In the genomic region with DNA sequence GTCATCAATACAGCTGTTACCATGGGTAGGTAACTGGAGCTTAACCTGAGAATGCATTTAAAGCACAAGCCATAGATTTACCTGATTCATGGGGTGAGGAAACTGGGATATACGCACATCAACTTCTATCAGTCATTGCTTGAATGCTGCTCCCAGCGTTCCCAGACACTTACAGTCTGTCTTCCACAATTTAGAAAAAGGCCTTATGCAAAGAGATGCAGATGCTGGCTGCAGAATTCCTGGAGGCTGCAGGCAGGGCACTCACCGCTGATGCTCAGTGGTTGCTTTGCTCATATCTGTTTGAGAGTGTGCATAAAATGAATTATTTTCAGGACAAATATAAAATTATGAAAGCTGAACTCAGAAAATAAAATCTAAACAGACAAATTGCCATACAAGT, we compare ENCODE assay signal across 27 cellular contexts.
"Had no signal": no experiment of that assay in that cellular context is flagged by ENCODE, and none has a peak within 500 bp of the region (broad histone marks: within the 10 kb centered on the region; RNA-seq: fewer than 3 reads in every experiment).

No MANE protein-coding gene starts in this region.

- H3K4me1 Mint-ChIP-seq: activated B cell treated with CpG ODN at 0.5 μM for 24 hours; activated CD4-positive, alpha-beta T cell treated with anti-CD3 and anti-CD28 coated beads, Interleukin-2, amount 10 ng/mL, durations not matched to agents 7 days and 5 days; brain had no signal

- ATAC-seq: activated T-cell treated with anti-CD3 and anti-CD28 coated beads, Interleukin-2, amount 50 U/mL, for 4 hours had no signal

- H3K4me3 ChIP-seq: Peyer's patch, SJCRH30 had no signal

- FAIRE-seq: astrocyte had no signal

- H3K4me3 Mint-ChIP-seq: activated B cell treated with CpG ODN at 0.5 μM for 24 hours; activated CD4-positive, alpha-beta memory T cell treated with anti-CD3 and anti-CD28 coated beads for 36 hours; activated CD4-positive, alpha-beta T cell treated with anti-CD3 and anti-CD28 coated beads, Interleukin-2, amount 10 ng/mL, durations not matched to agents 7 days and 5 days; activated naive CD4-positive, alpha-beta T cell treated with anti-CD3 and anti-CD28 coated beads for 36 hours; activated naive CD8-positive, alpha-beta T cell; activated T-cell treated with anti-CD3 and anti-CD28 coated beads, Interleukin-2, amount 50 U/mL, for 4 hours; brain; T-helper 1 cell treated with Interleukin-12 subunit alpha and Interleukin-12 subunit beta and Interleukin-4 antibody, amounts not matched to agents 30 μg/mL and 1 μg/mL, for 36 hours had no signal

- H3K36me3 Mint-ChIP-seq: activated CD4-positive, alpha-beta memory T cell treated with anti-CD3 and anti-CD28 coated beads for 36 hours; activated naive CD8-positive, alpha-beta T cell; brain had no signal

- H3K36me3 ChIP-seq: Peyer's patch, SJCRH30 had no signal

- H3K27ac Mint-ChIP-seq: activated B cell treated with CpG ODN at 0.5 μM for 24 hours; activated CD4-positive, alpha-beta memory T cell treated with anti-CD3 and anti-CD28 coated beads for 36 hours; activated CD4-positive, alpha-beta T cell treated with anti-CD3 and anti-CD28 coated beads, Interleukin-2, amount 10 ng/mL, durations not matched to agents 7 days and 5 days; activated naive CD4-positive, alpha-beta T cell treated with anti-CD3 and anti-CD28 coated beads for 36 hours; activated naive CD8-positive, alpha-beta T cell; brain; T-helper 1 cell treated with Interleukin-12 subunit alpha and Interleukin-12 subunit beta and Interleukin-4 antibody, amounts not matched to agents 30 μg/mL and 1 μg/mL, for 36 hours had no signal

- H3K9ac ChIP-seq: KMS-11 had no signal

- H3K4me1 ChIP-seq: Peyer's patch, SJCRH30 had no signal

- H3K27ac ChIP-seq: KMS-11, Peyer's patch, RWPE1, SJCRH30 had no signal

- H3K27me3 ChIP-seq: Peyer's patch, SJCRH30 had no signal

- H3K4me2 ChIP-seq: KMS-11 had no signal

- H3K9me3 ChIP-seq: Peyer's patch, SJCRH30 had no signal

- DNase-seq: activated B cell treated with CpG ODN at 0.5 μM for 24 hours; activated CD4-positive, alpha-beta memory T cell treated with anti-CD3 and anti-CD28 coated beads for 36 hours; activated CD4-positive, alpha-beta T cell treated with anti-CD3 and anti-CD28 coated beads, Interleukin-2, amount 10 ng/mL, durations not matched to agents 7 days and 5 days; activated CD8-positive, alpha-beta memory T cell treated with anti-CD3 and anti-CD28 coated beads for 24 hours; activated gamma-delta T cell; activated naive CD4-positive, alpha-beta T cell treated with anti-CD3 and anti-CD28 coated beads for 36 hours; activated T-cell treated with anti-CD3 and anti-CD28 coated beads, Interleukin-2, amount 50 U/mL, for 4 hours; amygdala; NCI-H1092; NCI-H1417; NCI-H1930; NCI-H2171 treated with DMSO at 0.1 percent for 48 hours; NCI-H345; NCI-H510A; NCI-H526 treated with DMSO at 0.1 percent for 48 hours; NCI-H82; NK-92 treated with Interleukin-12 subunit alpha and Interleukin-12 subunit beta, amount 100 ng/mL, for 24 hours; Peyer's patch; Right ventricle myocardium superior; SJCRH30; T-helper 9 cell had no signal

- H3K9me3 Mint-ChIP-seq: activated B cell treated with CpG ODN at 0.5 μM for 24 hours; activated CD4-positive, alpha-beta T cell treated with anti-CD3 and anti-CD28 coated beads, Interleukin-2, amount 10 ng/mL, durations not matched to agents 7 days and 5 days; brain had no signal

- H3K27me3 Mint-ChIP-seq: activated B cell treated with CpG ODN at 0.5 μM for 24 hours; activated CD4-positive, alpha-beta memory T cell treated with anti-CD3 and anti-CD28 coated beads for 36 hours; activated CD4-positive, alpha-beta T cell treated with anti-CD3 and anti-CD28 coated beads, Interleukin-2, amount 10 ng/mL, durations not matched to agents 7 days and 5 days; activated naive CD8-positive, alpha-beta T cell; brain had no signal
